In the genomic region with DNA sequence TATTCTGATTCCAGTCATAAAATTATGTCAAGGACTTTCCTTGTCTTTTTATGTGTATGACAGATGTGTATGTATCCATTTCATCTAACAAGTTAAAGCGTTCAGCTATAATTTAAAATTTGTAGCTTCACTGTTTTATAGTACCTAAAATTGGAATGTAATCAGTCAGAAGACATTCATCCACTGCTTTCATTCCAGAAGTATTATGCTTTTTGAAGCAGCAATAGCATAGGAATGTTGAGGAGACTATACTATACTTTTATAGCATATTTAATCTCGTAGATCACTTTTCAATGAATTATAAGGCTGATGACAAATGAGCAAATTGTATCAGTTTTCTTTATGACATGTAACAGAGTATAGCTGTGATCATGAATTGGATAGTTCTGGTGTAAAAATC, we compare ENCODE assay signal across 22 cellular contexts. TPM values are rescaled to one million over a fixed set of nuclear protein-coding genes. Genes with fewer than 3 reads are reported as not detected.
DNase-seq lines count a peak whose midpoint lies in the region; ATAC-seq, FAIRE-seq and TF ChIP-seq lines count a peak whose summit lies in the region.
"Had no signal": no experiment of that assay in that cellular context is flagged by ENCODE, and none has a peak within 500 bp of the region (broad histone marks: within the 10 kb centered on the region; RNA-seq: fewer than 3 reads in every experiment).

No MANE protein-coding gene starts in this region.

- no peak overlapping the region for H3K27ac ChIP-seq in astrocyte (ENCODE audit: low read depth, low read length)
- H3K27ac ChIP-seq: C4-2B, HL-60 had no signal

- no peaks in the 10 kb centered on the region for H3K4me1 ChIP-seq in astrocyte (ENCODE audit: insufficient read depth, low read length)

- no peak overlapping the region for H3K4me3 Mint-ChIP-seq in astrocyte (ENCODE audit: unreplicated experiment)
- H3K4me3 Mint-ChIP-seq in activated CD8-positive, alpha-beta T cell treated with anti-CD3 and anti-CD28 coated beads for 36 hours, result no peak overlapping the region
- H3K4me3 Mint-ChIP-seq: CD4-positive, alpha-beta T cell; H9 had no signal

- no peak overlapping the region for H3K9ac ChIP-seq in astrocyte (ENCODE audit: low read length)

- peaks cover under 1% of the 10 kb centered on the region for H3K9me3 Mint-ChIP-seq in astrocyte (ENCODE audit: unreplicated experiment)
- H3K9me3 Mint-ChIP-seq in activated CD8-positive, alpha-beta T cell treated with anti-CD3 and anti-CD28 coated beads for 36 hours, result peaks cover 6% of the 10 kb centered on the region

- H3K4me3 ChIP-seq in AG10803 (ENCODE audit: low read length), result no peak overlapping the region
- no peak overlapping the region for H3K4me3 ChIP-seq in astrocyte (ENCODE audit: insufficient read depth, low read depth, low read length)
- H3K4me3 ChIP-seq: K562 had no signal

- peaks cover 1% of the 10 kb centered on the region for H4K20me1 ChIP-seq in astrocyte (ENCODE audit: insufficient read depth, low read length)

- H2AFZ ChIP-seq in astrocyte (ENCODE audit: low read depth, low read length), result no peak overlapping the region

- peaks cover 5% of the 10 kb centered on the region for H3K4me1 Mint-ChIP-seq in astrocyte (ENCODE audit: low read depth, unreplicated experiment)
- H3K4me1 Mint-ChIP-seq in activated CD8-positive, alpha-beta T cell treated with anti-CD3 and anti-CD28 coated beads for 36 hours (ENCODE audit: low read depth), result no peaks in the 10 kb centered on the region

- intact Hi-C loops in activated CD8-positive, alpha-beta T cell treated with anti-CD3 and anti-CD28 coated beads for 36 hours (cut with micrococcal nuclease), result no loop called here

- DNase-seq in AG10803 (ENCODE audit: low read depth) (peak; percentile 14), ELR (ENCODE audit: low read depth) (peak; percentile 37), HCEC 1CT (peak; percentile 39), astrocyte (ENCODE audit: low read depth) (no peak), COR-L47 (lab: John Stamatoyannopoulos, UW) (no peak), NCI-H2081 (lab: John Stamatoyannopoulos, UW) (no peak), ecto neural progenitor cell (ENCODE audit: low spot score) (no peak)
- DNase-seq in activated CD8-positive, alpha-beta T cell treated with anti-CD3 and anti-CD28 coated beads for 36 hours, result no peak
- DNase-seq: AML-193; CD4-positive, alpha-beta T cell; DMS153; DMS79; GOT3; H9 had no signal

- FAIRE-seq in astrocyte (lab: Jason Lieb, UNC), result peak; percentile 47
- FAIRE-seq: G401.6, GM12892, GM18507, K562 had no signal

- CTCF ChIA-PET in activated CD8-positive, alpha-beta T cell treated with anti-CD3 and anti-CD28 coated beads for 36 hours (lab: Charles Lee), result interaction anchor here (1.5 kb wide), 1 partner anchor 9 kb away, joined by 3 read pairs; no protein-coding TSS in a partner anchor

- no peak overlapping the region for H3K27ac Mint-ChIP-seq in astrocyte (ENCODE audit: unreplicated experiment)
- no peak overlapping the region for H3K27ac Mint-ChIP-seq in activated CD8-positive, alpha-beta T cell treated with anti-CD3 and anti-CD28 coated beads for 36 hours
- H3K27ac Mint-ChIP-seq: CD4-positive, alpha-beta T cell; H9 had no signal

- peaks cover 9% of the 10 kb centered on the region for H3K9me3 ChIP-seq in astrocyte (ENCODE audit: insufficient read depth, low read depth, low read length)

- H3K36me3 Mint-ChIP-seq in astrocyte (ENCODE audit: low read depth, unreplicated experiment), result peaks cover 32% of the 10 kb centered on the region
- H3K36me3 Mint-ChIP-seq in activated CD8-positive, alpha-beta T cell treated with anti-CD3 and anti-CD28 coated beads for 36 hours (ENCODE audit: low read depth), result peaks cover 2% of the 10 kb centered on the region

- TF ChIP-seq CTCF in AG10803 (conservative IDR thresholded peaks at IDR 0.05; ENCODE audit: low read length) (no peak), astrocyte (IDR thresholded peaks at IDR 0.05; ENCODE audit: insufficient read depth, low read depth, low read length) (no peak)
- no peak for TF ChIP-seq CTCF in activated CD8-positive, alpha-beta T cell treated with anti-CD3 and anti-CD28 coated beads for 36 hours (IDR thresholded peaks at IDR 0.05)

- POLR2A ChIA-PET in activated CD8-positive, alpha-beta T cell treated with anti-CD3 and anti-CD28 coated beads for 36 hours (lab: Charles Lee), result no interaction called here

- H3K36me3 ChIP-seq in astrocyte (ENCODE audit: insufficient read depth, low read length), result no peaks in the 10 kb centered on the region

- ATAC-seq in activated CD8-positive, alpha-beta T cell treated with anti-CD3 and anti-CD28 coated beads for 36 hours, result no peak
- ATAC-seq: K562 had no signal

- H3K4me2 ChIP-seq in astrocyte (ENCODE audit: low read length), result peak overlapping the region; percentile 0

- no peaks in the 10 kb centered on the region for H3K27me3 ChIP-seq in astrocyte (ENCODE audit: insufficient read depth, low read length)

- H3K27me3 Mint-ChIP-seq in astrocyte (ENCODE audit: low read depth, unreplicated experiment), result no peaks in the 10 kb centered on the region
- peaks cover 20% of the 10 kb centered on the region for H3K27me3 Mint-ChIP-seq in activated CD8-positive, alpha-beta T cell treated with anti-CD3 and anti-CD28 coated beads for 36 hours

- peaks cover 12% of the 10 kb centered on the region for H3K79me2 ChIP-seq in astrocyte (ENCODE audit: insufficient read depth, low read length)

RNA-seq across cellular contexts. Expression of a gene that starts 6.9 kb away (rescaled TPM):
- 1.2 and 1.6 TPM in 2 replicates for total RNA-seq in astrocyte
- total RNA-seq in activated CD8-positive, alpha-beta T cell treated with anti-CD3 and anti-CD28 coated beads for 36 hours, result not detected
- total RNA-seq: A172; CD4-positive, alpha-beta T cell; Daoy; K562 had no signal

RNA-seq across cellular contexts. Expression of a gene that starts 16.4 kb away (rescaled TPM):
- 5.3 and 5.8 TPM in 2 replicates for total RNA-seq in astrocyte
- not detected for total RNA-seq in activated CD8-positive, alpha-beta T cell treated with anti-CD3 and anti-CD28 coated beads for 36 hours
- total RNA-seq: CD4-positive, alpha-beta T cell had no signal

RNA-seq across cellular contexts. Expression of a gene that starts 19.7 kb away (rescaled TPM):
- total RNA-seq in astrocyte, result 22.4 and 26.1 TPM in 2 replicates
- total RNA-seq in activated CD8-positive, alpha-beta T cell treated with anti-CD3 and anti-CD28 coated beads for 36 hours, result not detected
- total RNA-seq: CD4-positive, alpha-beta T cell had no signal

RNA-seq across cellular contexts. Expression of a gene that starts 24.4 kb away (rescaled TPM):
- total RNA-seq in astrocyte, result 34.0 and 41.6 TPM in 2 replicates
- total RNA-seq in activated CD8-positive, alpha-beta T cell treated with anti-CD3 and anti-CD28 coated beads for 36 hours, result not detected

RNA-seq across cellular contexts. Expression of a gene that starts 29.4 kb away (rescaled TPM):
- 18.4 and 19.9 TPM in 2 replicates for total RNA-seq in astrocyte
- under 1 TPM in 1 of 2 experiments, not detected in 1; 0.09 TPM for total RNA-seq in activated CD8-positive, alpha-beta T cell treated with anti-CD3 and anti-CD28 coated beads for 36 hours

Comparison
In these comparisons a context has a peak if more than half of its experiments do, and no peak if none do; other contexts are left out.
1. DNase-seq: peak in AG10803 (single experiment), ELR (single experiment) and HCEC 1CT (single experiment); none in astrocyte (single experiment), COR-L47 (single experiment), NCI-H2081 (0 of 2), activated CD8-positive, alpha-beta T cell treated with anti-CD3 and anti-CD28 coated beads for 36 hours (single experiment) and ecto neural progenitor cell (single experiment).
2. RNA of a gene that starts 19.7 kb away (total RNA-seq): 22.4 to 26.1 TPM in astrocyte; not detected in activated CD8-positive, alpha-beta T cell treated with anti-CD3 and anti-CD28 coated beads for 36 hours; every median in the first group is over 10 times any median in the second.